Comparison of ENCODE assay signal across 21 cellular contexts in the genomic region with DNA sequence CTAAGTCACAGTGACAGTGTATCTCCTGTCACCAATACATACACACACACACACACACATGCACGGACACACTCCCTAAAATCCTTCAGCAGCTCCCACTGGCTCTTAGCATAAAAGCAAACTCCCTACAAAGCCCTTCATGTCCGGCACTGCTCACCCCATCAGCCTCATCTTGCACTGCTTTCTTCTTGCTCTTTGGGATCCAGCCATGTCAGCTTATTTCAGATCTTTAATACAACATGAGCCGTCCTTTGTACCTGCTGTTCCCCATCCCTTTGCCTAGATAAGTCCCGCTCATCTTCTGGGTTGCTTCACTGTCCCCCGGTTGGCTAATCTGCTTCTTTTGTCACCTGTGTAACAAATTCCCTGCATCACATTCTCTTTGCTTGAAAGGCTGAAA.
A peak's percentile ranks its signal among the peaks of the same experiment; 100 is the strongest.
DNase-seq lines count a peak whose midpoint lies in the region; ATAC-seq and TF ChIP-seq lines count a peak whose summit lies in the region.
"Had no signal": no experiment of that assay in that cellular context is flagged by ENCODE, and none has a peak within 500 bp of the region (broad histone marks: within the 10 kb centered on the region; RNA-seq: fewer than 3 reads in every experiment).

No MANE protein-coding gene starts in this region.

- no peaks in the 10 kb centered on the region for H3K27me3 Mint-ChIP-seq in MCF 10A (ENCODE audit: insufficient read depth, unreplicated experiment)
- H3K27me3 Mint-ChIP-seq in dendritic cell treated with granulocyte-macrophage colony-stimulating factor and Interleukin-4, amounts not matched to agents 40 ng/mL and 50 ng/mL, for 4 days, result no peaks in the 10 kb centered on the region
- no peaks in the 10 kb centered on the region for H3K27me3 Mint-ChIP-seq in neural progenitor cell (ENCODE audit: insufficient read depth, low read depth)
- no peaks in the 10 kb centered on the region for H3K27me3 Mint-ChIP-seq in stimulated activated naive CD8-positive, alpha-beta T cell treated with anti-CD3 and anti-CD28 coated beads, Interleukin-15, amount 100 ng/mL, for 72 hours
- H3K27me3 Mint-ChIP-seq: IgD-negative memory B cell had no signal

- CTCF ChIA-PET in MCF 10A (lab: Yijun Ruan, JAX), result interaction anchor here (0.6 to 0.7 kb wide), 3 partner anchors 66 to 88 kb away, joined by 3 to 4 read pairs (median 3); no protein-coding TSS in a partner anchor

- H3K4me1 ChIP-seq in breast epithelium, result peaks cover 4 to 6% of the 10 kb centered on the region in 2 donors
- H3K4me1 ChIP-seq in Loucy (ENCODE audit: insufficient read depth, low read length, poor library complexity, severe bottlenecking), result peaks cover 97% of the 10 kb centered on the region
- H3K4me1 ChIP-seq in neural progenitor cell, result peaks cover 25% of the 10 kb centered on the region
- H3K4me1 ChIP-seq: A549 had no signal

- H3K27ac ChIP-seq in breast epithelium, result peak overlapping the region; percentile 77 to 81
- H3K27ac ChIP-seq in neural progenitor cell, result no peak overlapping the region
- H3K27ac ChIP-seq: 22Rv1, A549 had no signal

- no peak for TF ChIP-seq POLR2A in breast epithelium (IDR thresholded peaks at IDR 0.05)

- H3K9me3 ChIP-seq in breast epithelium (no peaks in the 10 kb centered on the region), Loucy (ENCODE audit: insufficient read depth, low read depth, low read length) (no peaks in the 10 kb centered on the region), neural progenitor cell (ENCODE audit: low read depth) (no peaks in the 10 kb centered on the region)
- H3K9me3 ChIP-seq: A549 had no signal

- no peak overlapping the region for H2AFZ ChIP-seq in Loucy (ENCODE audit: low read length)
- no peak overlapping the region for H2AFZ ChIP-seq in neural progenitor cell (replicated peaks)
- H2AFZ ChIP-seq: GM23338 had no signal

- no peak for TF ChIP-seq CTCF in breast epithelium (IDR thresholded peaks at IDR 0.05)
- TF ChIP-seq CTCF in MCF 10A (IDR thresholded peaks at IDR 0.05; ENCODE audit: unreplicated experiment), result no peak
- TF ChIP-seq CTCF in Loucy (conservative IDR thresholded peaks at IDR 0.05; ENCODE audit: low read length), result no peak
- TF ChIP-seq CTCF in neural progenitor cell (IDR thresholded peaks at IDR 0.05), result no peak

- no peaks in the 10 kb centered on the region for H3K27me3 ChIP-seq in breast epithelium
- H3K27me3 ChIP-seq in Loucy (ENCODE audit: insufficient read depth, low read length, poor library complexity, severe bottlenecking), result no peaks in the 10 kb centered on the region
- H3K27me3 ChIP-seq in neural progenitor cell, result no peaks in the 10 kb centered on the region

- H3K36me3 Mint-ChIP-seq in MCF 10A (ENCODE audit: insufficient read depth, unreplicated experiment) (no peaks in the 10 kb centered on the region), neural progenitor cell (no peaks in the 10 kb centered on the region)
- peaks cover 6% of the 10 kb centered on the region for H3K36me3 Mint-ChIP-seq in dendritic cell treated with granulocyte-macrophage colony-stimulating factor and Interleukin-4, amounts not matched to agents 40 ng/mL and 50 ng/mL, for 4 days (ENCODE audit: low read depth)
- H3K36me3 Mint-ChIP-seq: CD8-positive, alpha-beta T cell had no signal

- POLR2A ChIA-PET in MCF 10A (lab: Yijun Ruan, JAX), result interaction anchor here (1.2 to 1.4 kb wide), 2 partner anchors 9 to 10 kb away, joined by 3 to 9 read pairs; no protein-coding TSS in a partner anchor

- H3K4me2 ChIP-seq in Loucy (ENCODE audit: low read depth, low read length, poor library complexity, severe bottlenecking) (no peak overlapping the region), neural progenitor cell (no peak overlapping the region)
- H3K4me2 ChIP-seq: A549, GM23338 had no signal

- H3K9ac ChIP-seq in Loucy (ENCODE audit: low read depth, low read length, poor library complexity, severe bottlenecking) (peak overlapping the region; percentile 72), neural progenitor cell (no peak overlapping the region)

- H3K9me3 Mint-ChIP-seq in MCF 10A (ENCODE audit: unreplicated experiment) (no peaks in the 10 kb centered on the region), neural progenitor cell (peaks cover 9% of the 10 kb centered on the region)
- no peaks in the 10 kb centered on the region for H3K9me3 Mint-ChIP-seq in dendritic cell treated with granulocyte-macrophage colony-stimulating factor and Interleukin-4, amounts not matched to agents 40 ng/mL and 50 ng/mL, for 4 days
- peaks cover 4 to 5% of the 10 kb centered on the region in 2 donors for H3K9me3 Mint-ChIP-seq in stimulated activated naive CD8-positive, alpha-beta T cell treated with anti-CD3 and anti-CD28 coated beads, Interleukin-15, amount 100 ng/mL, for 72 hours
- H3K9me3 Mint-ChIP-seq: CD8-positive, alpha-beta T cell; GM23338; HFFc6; IgD-negative memory B cell had no signal

- H4K20me1 ChIP-seq in Loucy (ENCODE audit: insufficient read depth, low read length, poor library complexity, severe bottlenecking), result no peaks in the 10 kb centered on the region
- no peaks in the 10 kb centered on the region for H4K20me1 ChIP-seq in neural progenitor cell (ENCODE audit: low read depth)

- 0 out of 2 replicates have a peak, but pooled peaks cover 13% of the 10 kb centered on the region for H3K79me2 ChIP-seq in Loucy (ENCODE audit: insufficient read depth, low read length)
- no peaks in the 10 kb centered on the region for H3K79me2 ChIP-seq in neural progenitor cell (ENCODE audit: low read depth)

- peaks cover 30% of the 10 kb centered on the region for H3K4me1 Mint-ChIP-seq in MCF 10A (ENCODE audit: insufficient read depth, unreplicated experiment)
- H3K4me1 Mint-ChIP-seq in dendritic cell treated with granulocyte-macrophage colony-stimulating factor and Interleukin-4, amounts not matched to agents 40 ng/mL and 50 ng/mL, for 4 days (ENCODE audit: low read depth), result peaks cover 64% of the 10 kb centered on the region
- H3K4me1 Mint-ChIP-seq in neural progenitor cell, result peaks cover 16% of the 10 kb centered on the region
- peaks cover 40% of the 10 kb centered on the region for H3K4me1 Mint-ChIP-seq in stimulated activated naive CD8-positive, alpha-beta T cell treated with anti-CD3 and anti-CD28 coated beads, Interleukin-15, amount 100 ng/mL, for 72 hours

- H3K4me3 Mint-ChIP-seq in MCF 10A (ENCODE audit: unreplicated experiment) (no peak overlapping the region), neural progenitor cell (no peak overlapping the region)
- H3K4me3 Mint-ChIP-seq in dendritic cell treated with granulocyte-macrophage colony-stimulating factor and Interleukin-4, amounts not matched to agents 40 ng/mL and 50 ng/mL, for 4 days, result no peak overlapping the region
- no peak overlapping the region for H3K4me3 Mint-ChIP-seq in stimulated activated naive CD8-positive, alpha-beta T cell treated with anti-CD3 and anti-CD28 coated beads, Interleukin-15, amount 100 ng/mL, for 72 hours
- H3K4me3 Mint-ChIP-seq: CD8-positive, alpha-beta T cell; GM23338; HFFc6 had no signal

- no peaks in the 10 kb centered on the region for H3K9me2 ChIP-seq in Loucy (replicated peaks; ENCODE audit: low read depth, low read length)

- no TSS peak for BruUV-seq in MCF 10A (replicated peaks; lab: Mats Ljungman, UMichigan)

- H3K27ac Mint-ChIP-seq in MCF 10A (ENCODE audit: low read depth, unreplicated experiment), result no peak overlapping the region
- H3K27ac Mint-ChIP-seq in dendritic cell treated with granulocyte-macrophage colony-stimulating factor and Interleukin-4, amounts not matched to agents 40 ng/mL and 50 ng/mL, for 4 days, result peak overlapping the region; percentile 0
- peak overlapping the region; percentile 23 for H3K27ac Mint-ChIP-seq in neural progenitor cell
- no peak overlapping the region for H3K27ac Mint-ChIP-seq in stimulated activated naive CD8-positive, alpha-beta T cell treated with anti-CD3 and anti-CD28 coated beads, Interleukin-15, amount 100 ng/mL, for 72 hours
- H3K27ac Mint-ChIP-seq: CD8-positive, alpha-beta T cell; GM23338; HFFc6; IgD-negative memory B cell had no signal

- ATAC-seq in HG03039 (IDR thresholded peaks at IDR 0.05; ENCODE audit: unreplicated experiment), result no peak
- no peak for ATAC-seq in stimulated activated naive CD8-positive, alpha-beta T cell treated with anti-CD3 and anti-CD28 coated beads, Interleukin-15, amount 100 ng/mL, for 72 hours
- ATAC-seq: A549; CD8-positive, alpha-beta T cell; GM12878; GM23338; HCT116 had no signal

- DNase-seq in breast epithelium (ENCODE audit: low spot score in 2 of 2), result no peak
- DNase-seq in MCF 10A (ENCODE audit: unreplicated experiment), result no peak
- DNase-seq in neural progenitor cell (ENCODE audit: low spot score), result no peak
- no peak for DNase-seq in NCI-H82 treated with DMSO at 0.1 percent for 48 hours (lab: John Stamatoyannopoulos, UW; ENCODE audit: unreplicated experiment)
- DNase-seq in stimulated activated naive CD8-positive, alpha-beta T cell treated with anti-CD3 and anti-CD28 coated beads, Interleukin-15, amount 100 ng/mL, for 72 hours, result no peak
- DNase-seq: AML-193; CD8-positive, alpha-beta T cell; DMS 273 treated with DMSO at 0.1 percent for 48 hours; DMS53; DND-41; EL; HFFc6 had no signal

- H3K4me3 ChIP-seq in breast epithelium, result no peak overlapping the region
- H3K4me3 ChIP-seq in Loucy (ENCODE audit: low read length, poor library complexity, severe bottlenecking), result no peak overlapping the region
- no peak overlapping the region for H3K4me3 ChIP-seq in neural progenitor cell
- H3K4me3 ChIP-seq: A549, GM12878, GM23338 had no signal

- H3F3A ChIP-seq in Loucy (ENCODE audit: low read depth) (peaks cover 24% of the 10 kb centered on the region), neural progenitor cell (ENCODE audit: low read depth) (peaks cover 10% of the 10 kb centered on the region)

- H3K36me3 ChIP-seq in breast epithelium, result no peaks in the 10 kb centered on the region
- H3K36me3 ChIP-seq in Loucy (ENCODE audit: insufficient read depth, low read length), result no peaks in the 10 kb centered on the region
- H3K36me3 ChIP-seq in neural progenitor cell, result no peaks in the 10 kb centered on the region

- intact Hi-C loops in breast epithelium (cut with DNase I; ENCODE audit: low total_unique reads) (no loop called here), MCF 10A (cut with micrococcal nuclease) (no loop called here)
- intact Hi-C loops in dendritic cell treated with granulocyte-macrophage colony-stimulating factor and Interleukin-4, amounts not matched to agents 40 ng/mL and 50 ng/mL, for 4 days (cut with micrococcal nuclease), result loop anchor here (5.0 kb wide), 2 partner anchors 70 to 260 kb away; no protein-coding TSS in a partner anchor

Comparison
In these comparisons a context has a peak if more than half of its experiments do, and no peak if none do; other contexts are left out.
1. H3K27ac Mint-ChIP-seq: peak in dendritic cell treated with granulocyte-macrophage colony-stimulating factor and Interleukin-4, amounts not matched to agents 40 ng/mL and 50 ng/mL, for 4 days (single experiment) and neural progenitor cell (single experiment); none in MCF 10A (single experiment) and stimulated activated naive CD8-positive, alpha-beta T cell treated with anti-CD3 and anti-CD28 coated beads, Interleukin-15, amount 100 ng/mL, for 72 hours (0 of 2).